ENCODE assay signal across 8 cellular contexts in the genomic region with DNA sequence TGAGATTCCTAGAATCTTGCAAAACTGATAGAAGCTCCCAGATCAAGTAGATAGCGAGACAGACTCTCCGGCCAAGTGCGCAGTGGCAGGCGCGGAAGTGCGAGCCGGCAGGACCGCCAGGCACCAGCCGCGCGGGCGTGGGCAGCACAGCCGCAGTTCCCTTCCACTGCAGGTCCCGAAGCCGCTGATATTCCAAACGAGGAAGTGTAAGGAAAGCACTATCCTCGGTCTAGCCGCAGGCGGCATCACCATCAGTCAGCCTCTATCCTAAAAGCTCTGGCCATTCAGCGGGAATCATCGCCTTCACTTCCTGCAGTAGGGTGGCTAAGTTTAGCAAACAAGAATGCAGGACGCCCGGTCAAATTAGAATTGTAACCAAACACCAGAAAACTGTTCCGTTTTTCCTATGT. TPM values are rescaled to one million over a fixed set of nuclear protein-coding genes. Genes with fewer than 3 reads are reported as not detected.
A peak's percentile ranks its signal among the peaks of the same experiment; 100 is the strongest.
DNase-seq lines count a peak whose midpoint lies in the region; ATAC-seq and TF ChIP-seq lines count a peak whose summit lies in the region.

No MANE protein-coding gene starts in this region.

- POLR2A ChIA-PET in activated naive CD8-positive, alpha-beta T cell treated with anti-CD3 and anti-CD28 coated beads, Interleukin-2, amount 10 ng/mL, durations not matched to agents 7 days and 5 days (lab: Charles Lee): interaction anchor here (3.2 kb wide), 1 partner anchor 46 kb away, joined by 15 read pairs; the partner anchor contains the start of genes RO60 and UCHL5

- H3K27ac ChIP-seq in C4-2B: peak overlapping the region; percentile 90

- intact Hi-C loops in Right ventricle myocardium superior (cut with DNase I): no loop called here

- TF ChIP-seq CTCF in C4-2B (conservative IDR thresholded peaks at IDR 0.05): no peak

- H3K27me3 Mint-ChIP-seq in activated naive CD8-positive, alpha-beta T cell treated with anti-CD3 and anti-CD28 coated beads, Interleukin-2, amount 10 ng/mL, durations not matched to agents 7 days and 5 days: peaks cover 17% of the 10 kb centered on the region

- H3K9me3 Mint-ChIP-seq in activated naive CD8-positive, alpha-beta T cell treated with anti-CD3 and anti-CD28 coated beads, Interleukin-2, amount 10 ng/mL, durations not matched to agents 7 days and 5 days: no peaks in the 10 kb centered on the region

- H3K36me3 Mint-ChIP-seq in activated naive CD8-positive, alpha-beta T cell treated with anti-CD3 and anti-CD28 coated beads, Interleukin-2, amount 10 ng/mL, durations not matched to agents 7 days and 5 days: peaks cover 5% of the 10 kb centered on the region

- H3K27ac Mint-ChIP-seq in activated naive CD8-positive, alpha-beta T cell treated with anti-CD3 and anti-CD28 coated beads, Interleukin-2, amount 10 ng/mL, durations not matched to agents 7 days and 5 days: peak overlapping the region; percentile 74

- H3K4me3 Mint-ChIP-seq in activated naive CD8-positive, alpha-beta T cell treated with anti-CD3 and anti-CD28 coated beads, Interleukin-2, amount 10 ng/mL, durations not matched to agents 7 days and 5 days: peak overlapping the region; percentile 92

- ATAC-seq in GM18517 (IDR thresholded peaks at IDR 0.05; ENCODE audit: unreplicated experiment) (peak; percentile 28), HG02981 (IDR thresholded peaks at IDR 0.05; ENCODE audit: unreplicated experiment) (peak; percentile 25), Right ventricle myocardium superior (ENCODE audit: poor library complexity) (peak; percentile 69)
- peak; percentile 39 for ATAC-seq in activated naive CD8-positive, alpha-beta T cell treated with anti-CD3 and anti-CD28 coated beads, Interleukin-2, amount 10 ng/mL, durations not matched to agents 7 days and 5 days (ENCODE audit: low read depth)

- peaks cover 13% of the 10 kb centered on the region for H3K4me1 Mint-ChIP-seq in activated naive CD8-positive, alpha-beta T cell treated with anti-CD3 and anti-CD28 coated beads, Interleukin-2, amount 10 ng/mL, durations not matched to agents 7 days and 5 days

- DNase-seq in NCI-H748 (lab: John Stamatoyannopoulos, UW; ENCODE audit: unreplicated experiment) (peak; percentile 68), Right ventricle myocardium superior (peak; percentile 73), nucleus accumbens (lab: John Stamatoyannopoulos, UW) (peak in 36 of 56 donors; percentile 3 to 59 (median 28)), NCI-H128 (lab: John Stamatoyannopoulos, UW; ENCODE audit: unreplicated experiment) (no peak)
- DNase-seq in activated naive CD8-positive, alpha-beta T cell treated with anti-CD3 and anti-CD28 coated beads, Interleukin-2, amount 10 ng/mL, durations not matched to agents 7 days and 5 days: peak; percentile 48

RNA-seq across cellular contexts. Expression of gene GLRX2, which starts 0.7 kb away (rescaled TPM):
- 10 to 100 TPM; 18.0 to 18.3 TPM for total RNA-seq in activated naive CD8-positive, alpha-beta T cell treated with anti-CD3 and anti-CD28 coated beads, Interleukin-2, amount 10 ng/mL, durations not matched to agents 7 days and 5 days
- total RNA-seq in Right ventricle myocardium superior: 40.2 TPM

RNA-seq across cellular contexts. Expression of gene CDC73, which starts 17.3 kb away (rescaled TPM):
- 10 to 100 TPM; 50.8 to 55.2 TPM for total RNA-seq in activated naive CD8-positive, alpha-beta T cell treated with anti-CD3 and anti-CD28 coated beads, Interleukin-2, amount 10 ng/mL, durations not matched to agents 7 days and 5 days
- 52.9 TPM for total RNA-seq in Right ventricle myocardium superior

RNA-seq across cellular contexts. Expression of gene RO60, which starts 45.1 kb away (rescaled TPM):
- 10 to 100 TPM; 59.2 to 65.3 TPM for total RNA-seq in activated naive CD8-positive, alpha-beta T cell treated with anti-CD3 and anti-CD28 coated beads, Interleukin-2, amount 10 ng/mL, durations not matched to agents 7 days and 5 days
- total RNA-seq in Right ventricle myocardium superior: 47.8 TPM

RNA-seq across cellular contexts. Expression of gene UCHL5, which starts 45.3 kb away (rescaled TPM):
- total RNA-seq in activated naive CD8-positive, alpha-beta T cell treated with anti-CD3 and anti-CD28 coated beads, Interleukin-2, amount 10 ng/mL, durations not matched to agents 7 days and 5 days: 10 to 100 TPM; 44.0 to 48.7 TPM
- 42.3 TPM for total RNA-seq in Right ventricle myocardium superior
